In the genomic region with DNA sequence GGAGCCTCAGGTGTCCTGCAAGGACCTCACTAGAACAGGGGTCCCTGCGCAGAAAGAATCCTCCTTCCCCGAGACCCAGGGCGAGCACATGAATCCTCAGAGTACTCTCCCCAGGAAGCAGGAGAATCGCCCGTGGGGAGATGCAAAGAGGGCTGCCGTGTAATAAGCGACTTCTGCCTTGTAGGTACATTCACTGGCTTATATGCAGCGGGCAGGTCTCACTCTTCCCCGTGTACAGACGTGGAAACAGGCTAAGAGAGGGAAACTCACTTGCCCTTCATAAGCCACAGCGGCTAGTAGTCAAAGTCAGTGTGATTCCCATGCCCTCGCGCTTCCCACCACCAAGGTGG, we compare ENCODE assay signal across 8 cellular contexts. TPM values are rescaled to one million over a fixed set of nuclear protein-coding genes. Genes with fewer than 3 reads are reported as not detected.
DNase-seq lines count a peak whose midpoint lies in the region; TF ChIP-seq lines count a peak whose summit lies in the region.

No MANE protein-coding gene starts in this region.

- CTCF ChIA-PET in SK-N-SH (lab: Yijun Ruan, JAX) = interaction anchor here (0.8 to 1.0 kb wide), 2 partner anchors 12 to 94 kb away, joined by 3 read pairs; no protein-coding TSS in a partner anchor

- no peaks in the 10 kb centered on the region for H4K20me1 ChIP-seq in SK-N-SH (ENCODE audit: insufficient read depth)

- 0% methylated on average over 13 of the region's 13 CpGs for WGBS in SK-N-SH (ENCODE audit: low lambda C conversion rate)
- WGBS in sigmoid colon, 2 donors = 1% methylated on average over 13 of the region's 13 CpGs

- no peaks in the 10 kb centered on the region for H3K9me2 ChIP-seq in SK-N-SH

- TF ChIP-seq POLR2A in sigmoid colon (IDR thresholded peaks at IDR 0.05) = no peak

- H2AFZ ChIP-seq in SK-N-SH (ENCODE audit: low read depth) = peak overlapping the region; percentile 86

- intact Hi-C loops in sigmoid colon (cut with DNase I) = no loop called here

- no peak for TF ChIP-seq EP300 in SK-N-SH (IDR thresholded peaks at IDR 0.05; ENCODE audit: borderline replicate concordance in 1 of 2, low read depth in 1 of 2, low read length in 1 of 2)
- TF ChIP-seq EP300 in sigmoid colon (IDR thresholded peaks at IDR 0.05) = no peak

- TF ChIP-seq CTCF in SK-N-SH (IDR thresholded peaks at IDR 0.05) (no peak), foreskin fibroblast (IDR thresholded peaks at IDR 0.05; ENCODE audit: low read depth, low read length) (no peak), sigmoid colon (IDR thresholded peaks at IDR 0.05) (no peak), GM20000 (IDR thresholded peaks at IDR 0.05; ENCODE audit: extremely low read depth, missing control alignments) (no peak)

- H3K9ac ChIP-seq in SK-N-SH = peak overlapping the region; percentile 75

- peaks cover 17% of the 10 kb centered on the region; the same call in 1 of the 2 replicates for H3K79me2 ChIP-seq in SK-N-SH (ENCODE audit: insufficient read depth)

- H3K4me1 ChIP-seq in SK-N-SH (ENCODE audit: control insufficient read depth in 1 of 2, insufficient read depth in 2 of 2, low read depth in 1 of 2, low read length in 1 of 2) (peaks cover 0 to 16% of the 10 kb centered on the region in 2 experiments; a peak in 1 of 4 replicates), sigmoid colon (peaks cover 0 to 29% (median 23%) of the 10 kb centered on the region in 4 donors)

- H3K4me2 ChIP-seq in SK-N-SH = peak overlapping the region; percentile 98

- no peaks in the 10 kb centered on the region for H3K27me3 ChIP-seq in SK-N-SH (ENCODE audit: insufficient read depth)
- no peaks in the 10 kb centered on the region for H3K27me3 ChIP-seq in sigmoid colon

- H3K36me3 ChIP-seq in SK-N-SH (replicated peaks in 1 of 2; ENCODE audit: control insufficient read depth in 1 of 2, insufficient read depth in 2 of 2, low read length in 1 of 2) (no peaks in the 10 kb centered on the region), sigmoid colon (no peaks in the 10 kb centered on the region)

- H3K9me3 ChIP-seq in SK-N-SH (no peaks in the 10 kb centered on the region), sigmoid colon (no peaks in the 10 kb centered on the region)

- H3K4me3 ChIP-seq in SK-N-SH (ENCODE audit: low read depth in 2 of 2, low read length in 1 of 2) = peak overlapping the region; percentile 63 to 75
- peak overlapping the region; percentile 62 to 66 for H3K4me3 ChIP-seq in foreskin fibroblast (ENCODE audit: low read depth in 1 of 2, low read length in 2 of 2)
- H3K4me3 ChIP-seq in sigmoid colon = peak overlapping the region; percentile 12 to 45 (median 40)

- POLR2A ChIA-PET in SK-N-SH (lab: Yijun Ruan, JAX) = interaction anchor here (0.6 to 1.8 kb wide), 6 partner anchors 9 to 165 kb away, joined by 3 to 20 read pairs (median 5); a partner anchor contains a TSS

- H3K27ac ChIP-seq in SK-N-SH (ENCODE audit: low read depth in 2 of 2, low read length in 1 of 2) (peak overlapping the region; percentile 39 to 68), sigmoid colon (peak overlapping the region; percentile 71 to 82 (median 76))

- TF ChIP-seq RAD21 in SK-N-SH (IDR thresholded peaks at IDR 0.05; ENCODE audit: low read length) = no peak

- peak; percentile 14 to 22 for DNase-seq in stimulated activated CD4-positive, alpha-beta T cell treated with anti-CD3 and anti-CD28 coated beads, Interleukin-2, amount 100 ng/mL, for 24 hours
- DNase-seq in stimulated activated CD4-positive, alpha-beta T cell treated with anti-CD3 and anti-CD28 coated beads, Interleukin-12 subunit alpha, Interleukin-12 subunit beta, amount 100 ng/mL, for 4 hours = no peak
- DNase-seq in SK-N-SH (peak; percentile 45), foreskin fibroblast (no peak), sigmoid colon (peak; percentile 50), GM20000 (ENCODE audit: low spot score) (no peak), epidermal melanocyte (ENCODE audit: insufficient read length, low spot score) (no peak)
- DNase-seq in stimulated activated CD4-positive, alpha-beta T cell treated with anti-CD3 and anti-CD28 coated beads, Interleukin-15, amount 100 ng/mL, for 24 hours = no peak

- peaks cover 2% of the 10 kb centered on the region for H3F3A ChIP-seq in SK-N-SH (replicated peaks; ENCODE audit: insufficient read depth)

TF ChIP-seq in SK-N-SH, 30 proteins besides CTCF, POLR2A, EP300 and RAD21:
- TF ChIP-seq MEF2A (IDR thresholded peaks at IDR 0.05; ENCODE audit: borderline replicate concordance, low read depth) (no peak), FOSL2 (IDR thresholded peaks at IDR 0.05; ENCODE audit: borderline replicate concordance, low read depth) (no peak), ELF1 (IDR thresholded peaks at IDR 0.05) (no peak), FOXM1 (IDR thresholded peaks at IDR 0.05; ENCODE audit: low read depth) (no peak), EZH2phosphoT487 (IDR thresholded peaks at IDR 0.05; ENCODE audit: borderline replicate concordance, low read depth) (no peak), JUND (IDR thresholded peaks at IDR 0.05) (no peak), RFX5 (IDR thresholded peaks at IDR 0.05; ENCODE audit: low read length) (no peak), GABPA (IDR thresholded peaks at IDR 0.05; ENCODE audit: low read depth) (no peak), GATA2 (CRISPR knock-in tag; IDR thresholded peaks at IDR 0.05) (no peak)
- TF ChIP-seq, protein P1, sequence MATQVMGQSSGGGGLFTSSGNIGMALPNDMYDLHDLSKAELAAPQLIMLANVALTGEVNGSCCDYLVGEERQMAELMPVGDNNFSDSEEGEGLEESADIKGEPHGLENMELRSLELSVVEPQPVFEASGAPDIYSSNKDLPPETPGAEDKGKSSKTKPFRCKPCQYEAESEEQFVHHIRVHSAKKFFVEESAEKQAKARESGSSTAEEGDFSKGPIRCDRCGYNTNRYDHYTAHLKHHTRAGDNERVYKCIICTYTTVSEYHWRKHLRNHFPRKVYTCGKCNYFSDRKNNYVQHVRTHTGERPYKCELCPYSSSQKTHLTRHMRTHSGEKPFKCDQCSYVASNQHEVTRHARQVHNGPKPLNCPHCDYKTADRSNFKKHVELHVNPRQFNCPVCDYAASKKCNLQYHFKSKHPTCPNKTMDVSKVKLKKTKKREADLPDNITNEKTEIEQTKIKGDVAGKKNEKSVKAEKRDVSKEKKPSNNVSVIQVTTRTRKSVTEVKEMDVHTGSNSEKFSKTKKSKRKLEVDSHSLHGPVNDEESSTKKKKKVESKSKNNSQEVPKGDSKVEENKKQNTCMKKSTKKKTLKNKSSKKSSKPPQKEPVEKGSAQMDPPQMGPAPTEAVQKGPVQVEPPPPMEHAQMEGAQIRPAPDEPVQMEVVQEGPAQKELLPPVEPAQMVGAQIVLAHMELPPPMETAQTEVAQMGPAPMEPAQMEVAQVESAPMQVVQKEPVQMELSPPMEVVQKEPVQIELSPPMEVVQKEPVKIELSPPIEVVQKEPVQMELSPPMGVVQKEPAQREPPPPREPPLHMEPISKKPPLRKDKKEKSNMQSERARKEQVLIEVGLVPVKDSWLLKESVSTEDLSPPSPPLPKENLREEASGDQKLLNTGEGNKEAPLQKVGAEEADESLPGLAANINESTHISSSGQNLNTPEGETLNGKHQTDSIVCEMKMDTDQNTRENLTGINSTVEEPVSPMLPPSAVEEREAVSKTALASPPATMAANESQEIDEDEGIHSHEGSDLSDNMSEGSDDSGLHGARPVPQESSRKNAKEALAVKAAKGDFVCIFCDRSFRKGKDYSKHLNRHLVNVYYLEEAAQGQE (IDR thresholded peaks at IDR 0.05; ENCODE audit: low read depth, low read length) = no peak
- TF ChIP-seq, protein P2, sequence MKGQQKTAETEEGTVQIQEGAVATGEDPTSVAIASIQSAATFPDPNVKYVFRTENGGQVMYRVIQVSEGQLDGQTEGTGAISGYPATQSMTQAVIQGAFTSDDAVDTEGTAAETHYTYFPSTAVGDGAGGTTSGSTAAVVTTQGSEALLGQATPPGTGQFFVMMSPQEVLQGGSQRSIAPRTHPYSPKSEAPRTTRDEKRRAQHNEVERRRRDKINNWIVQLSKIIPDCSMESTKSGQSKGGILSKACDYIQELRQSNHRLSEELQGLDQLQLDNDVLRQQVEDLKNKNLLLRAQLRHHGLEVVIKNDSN (IDR thresholded peaks at IDR 0.05; ENCODE audit: borderline replicate concordance, low read depth) = no peak
TF ChIP-seq in SK-N-SH: peak in this region for 0.

RNA-seq across cellular contexts. Expression of a gene that starts 0.4 kb away (rescaled TPM):
- polyA plus RNA-seq in SK-N-SH (2012; rRNA removed) = 12.1 and 12.4 TPM in 2 replicates
- 2.8 and 4.4 TPM in 2 replicates for polyA plus RNA-seq in SK-N-SH (2012; cell fraction: cytosol; rRNA removed)
- polyA plus RNA-seq in SK-N-SH (2012; cell fraction: nucleus; rRNA removed) = 54.8 and 80.5 TPM in 2 replicates
- total RNA-seq in sigmoid colon = 1 to 10 TPM; 1.2 to 6.9 (median 2.5) TPM
- 10 to 100 TPM in 1 of 3 donors, 1 to 10 TPM in 1, under 1 TPM in 1; 0.69 to 12.9 (median 2.4) TPM for polyA plus RNA-seq in sigmoid colon

RNA-seq across cellular contexts. Expression of a gene that starts 16.7 kb away (rescaled TPM):
- polyA plus RNA-seq in SK-N-SH (2012; rRNA removed) (6.8 and 7.8 TPM in 2 replicates), sigmoid colon (10 to 100 TPM; 11.4 to 17.9 (median 12.7) TPM)
- polyA plus RNA-seq in SK-N-SH (2012; cell fraction: cytosol; rRNA removed) = 3.5 and 4.5 TPM in 2 replicates
- 24.8 and 26.8 TPM in 2 replicates for polyA plus RNA-seq in SK-N-SH (2012; cell fraction: nucleus; rRNA removed)
- 10 to 100 TPM; 20.1 to 43.4 (median 23.0) TPM for total RNA-seq in sigmoid colon

RNA-seq across cellular contexts. Expression of a gene that starts 49.7 kb away (rescaled TPM):
- polyA plus RNA-seq in SK-N-SH (2012; rRNA removed) = 2.6 and 6.5 TPM in 2 replicates
- polyA plus RNA-seq in SK-N-SH (2012; cell fraction: cytosol; rRNA removed) = 5.5 and 6.3 TPM in 2 replicates
- 6.1 and 7.1 TPM in 2 replicates for polyA plus RNA-seq in SK-N-SH (2012; cell fraction: nucleus; rRNA removed)
- 10 to 100 TPM; 22.1 to 58.2 (median 23.6) TPM for total RNA-seq in sigmoid colon
- 1 to 10 TPM in 2 of 3 donors, under 1 TPM in 1; 0.69 to 7.3 (median 4.8) TPM for polyA plus RNA-seq in sigmoid colon

Comparison
In these comparisons a context has a peak if more than half of its experiments do, and no peak if none do; other contexts are left out.
1. DNase-seq: peak in stimulated activated CD4-positive, alpha-beta T cell treated with anti-CD3 and anti-CD28 coated beads, Interleukin-2, amount 100 ng/mL, for 24 hours (2 of 2), SK-N-SH (single experiment) and sigmoid colon (single experiment); none in stimulated activated CD4-positive, alpha-beta T cell treated with anti-CD3 and anti-CD28 coated beads, Interleukin-12 subunit alpha, Interleukin-12 subunit beta, amount 100 ng/mL, for 4 hours (single experiment), foreskin fibroblast (0 of 2), GM20000 (single experiment), epidermal melanocyte (single experiment) and stimulated activated CD4-positive, alpha-beta T cell treated with anti-CD3 and anti-CD28 coated beads, Interleukin-15, amount 100 ng/mL, for 24 hours (single experiment).
2. Peak in every context shown above with its lines, with median percentiles within 50 percentile points of each other: H3K4me3 ChIP-seq.